In genomic region chr5:128537306-128537998, GRCh38 we compare ENCODE assay signal across 8 cellular contexts. TPM values are rescaled to one million over a fixed set of nuclear protein-coding genes. Genes with fewer than 3 reads are reported as not detected.
DNase-seq lines count a peak whose midpoint lies in the region; ATAC-seq and TF ChIP-seq lines count a peak whose summit lies in the region.

No MANE protein-coding gene starts in this region.

- H3K4me1 ChIP-seq in ascending aorta (peaks cover 6% of the 10 kb centered on the region in 2 donors), iPS-18a (ENCODE audit: control insufficient read depth, low read depth, low read length) (peaks cover 11% of the 10 kb centered on the region), spleen (peaks cover 0 to 32% (median 20%) of the 10 kb centered on the region in 6 donors)

- peak overlapping the region; percentile 62 for H3K9ac ChIP-seq in iPS-18a (ENCODE audit: low read length)

- TF ChIP-seq CTCF in AG10803 (conservative IDR thresholded peaks at IDR 0.05; ENCODE audit: low read length), result no peak
- TF ChIP-seq CTCF in ascending aorta (IDR thresholded peaks at IDR 0.05), result no peak
- TF ChIP-seq CTCF in spleen (IDR thresholded peaks at IDR 0.05 in 8 of 11, conservative IDR thresholded peaks at IDR 0.05 in 3 of 11), result no peak

- ATAC-seq in HG03159 (IDR thresholded peaks at IDR 0.05; ENCODE audit: unreplicated experiment), result peak; percentile 46
- ATAC-seq in GM19455 (IDR thresholded peaks at IDR 0.05; ENCODE audit: unreplicated experiment), result no peak

- H3K9me3 ChIP-seq in ascending aorta (no peaks in the 10 kb centered on the region), iPS-18a (ENCODE audit: control insufficient read depth, low read depth, low read length) (no peaks in the 10 kb centered on the region), spleen (no peaks in the 10 kb centered on the region)

- H3K36me3 ChIP-seq in ascending aorta (no peaks in the 10 kb centered on the region), iPS-18a (ENCODE audit: control insufficient read depth, low read depth, low read length) (no peaks in the 10 kb centered on the region), spleen (no peaks in the 10 kb centered on the region)

- no peak for TF ChIP-seq POLR2A in spleen (IDR thresholded peaks at IDR 0.05)

- H3K4me3 ChIP-seq in AG10803 (ENCODE audit: low read length), result peak overlapping the region; percentile 42
- H3K4me3 ChIP-seq in ascending aorta, result peak overlapping the region; percentile 53 to 63
- H3K4me3 ChIP-seq in iPS-18a (ENCODE audit: low read length), result peak overlapping the region; percentile 68
- H3K4me3 ChIP-seq in spleen, result peak overlapping the region; percentile 27 to 68 (median 47)

- H3K27ac ChIP-seq in ascending aorta (no peak overlapping the region), iPS-18a (ENCODE audit: low read length) (no peak overlapping the region), spleen (peak overlapping the region in 3 of 8 donors; percentile 27 to 79 (median 68))

- DNase-seq in AG10803 (ENCODE audit: low read depth) (no peak), ascending aorta (ENCODE audit: low spot score in 2 of 2) (peak in 1 of 2 donors; percentile 61), spleen (peak; percentile 80), inferior parietal cortex (ENCODE audit: extremely low spot score) (no peak)
- DNase-seq in activated CD4-positive, CD25-positive, alpha-beta regulatory T cell treated with anti-CD3 and anti-CD28 coated beads, Interleukin-2, amount 50 U/mL, for 72 hours, result no peak

- intact Hi-C loops in ascending aorta (cut with DNase I) (no loop called here), spleen (cut with DNase I; ENCODE audit: low total_unique reads) (no loop called here)

- peaks cover 15% of the 10 kb centered on the region for H3K27me3 ChIP-seq in ascending aorta
- peaks cover 29% of the 10 kb centered on the region for H3K27me3 ChIP-seq in iPS-18a (ENCODE audit: control insufficient read depth, insufficient read depth, low read length)
- H3K27me3 ChIP-seq in spleen (replicated peaks in 1 of 7), result peaks cover 0 to 55% (median 38%) of the 10 kb centered on the region in 7 donors

- WGBS in spleen, 5 donors, result 1 to 5% (median 3%) methylated on average over 38 to 73 of the region's 73 CpGs

RNA-seq across cellular contexts. Expression of gene FBN2, which starts 0.6 kb away (rescaled TPM):
- total RNA-seq in ascending aorta (0.11 TPM), spleen (1 to 10 TPM; 2.1 to 7.6 (median 3.6) TPM)
- under 1 TPM; 0.21 to 0.26 (median 0.24) TPM for polyA plus RNA-seq in spleen
